In the genomic region with DNA sequence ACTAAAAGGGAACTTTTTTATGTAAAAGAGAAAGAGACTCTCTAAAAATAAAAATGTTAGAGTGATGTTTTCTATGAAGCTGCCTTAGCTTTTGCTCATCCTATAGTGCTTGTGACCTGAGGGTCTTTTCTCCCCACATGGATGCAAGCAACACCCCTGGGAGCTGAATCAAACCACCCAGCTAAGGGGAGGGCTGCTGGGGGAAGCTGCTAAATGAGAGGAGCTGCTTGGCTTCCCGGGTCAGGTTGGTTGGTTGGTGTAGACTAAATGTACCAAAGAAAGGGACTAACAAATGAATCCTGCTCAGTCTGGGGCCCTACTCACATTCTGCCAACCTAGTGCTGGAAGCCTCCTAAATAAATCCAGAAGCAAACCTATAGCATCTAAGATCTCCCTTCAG, we compare ENCODE assay signal across 2 cellular contexts.
TF ChIP-seq lines count a peak whose summit lies in the region.

No MANE protein-coding gene starts in this region.

TF ChIP-seq in IMR-90, 13 proteins besides CTCF, POLR2A, EP300 and RAD21:
- TF ChIP-seq BHLHE40 (IDR thresholded peaks at IDR 0.05; ENCODE audit: low read depth, low read length), result no peak
- TF ChIP-seq MAFK (IDR thresholded peaks at IDR 0.05; ENCODE audit: low read depth, low read length), result no peak
- no peak for TF ChIP-seq MAZ (IDR thresholded peaks at IDR 0.05; ENCODE audit: borderline replicate concordance, low read depth, low read length)
- no peak for TF ChIP-seq MXI1 (IDR thresholded peaks at IDR 0.05; ENCODE audit: borderline replicate concordance, low read depth, low read length)
- no peak for TF ChIP-seq CEBPB (IDR thresholded peaks at IDR 0.05; ENCODE audit: low read depth, low read length)
- TF ChIP-seq, protein P1, sequence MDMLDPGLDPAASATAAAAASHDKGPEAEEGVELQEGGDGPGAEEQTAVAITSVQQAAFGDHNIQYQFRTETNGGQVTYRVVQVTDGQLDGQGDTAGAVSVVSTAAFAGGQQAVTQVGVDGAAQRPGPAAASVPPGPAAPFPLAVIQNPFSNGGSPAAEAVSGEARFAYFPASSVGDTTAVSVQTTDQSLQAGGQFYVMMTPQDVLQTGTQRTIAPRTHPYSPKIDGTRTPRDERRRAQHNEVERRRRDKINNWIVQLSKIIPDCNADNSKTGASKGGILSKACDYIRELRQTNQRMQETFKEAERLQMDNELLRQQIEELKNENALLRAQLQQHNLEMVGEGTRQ (IDR thresholded peaks at IDR 0.05; ENCODE audit: low read depth, low read length), result no peak
- no peak for TF ChIP-seq RFX5 (IDR thresholded peaks at IDR 0.05; ENCODE audit: low read depth, low read length)
- TF ChIP-seq NFE2L2 (IDR thresholded peaks at IDR 0.05; ENCODE audit: low read depth, low read length), result no peak
TF ChIP-seq in IMR-90: peak in this region for 0.

TF ChIP-seq in HepG2, 621 proteins besides CTCF, POLR2A, EP300 and RAD21:
- no peak for TF ChIP-seq PRPF4 (IDR thresholded peaks at IDR 0.05; ENCODE audit: low read depth, low read length, poor library complexity, severe bottlenecking)
- TF ChIP-seq GATAD1 (CRISPR knock-in tag; IDR thresholded peaks at IDR 0.05), result no peak
- TF ChIP-seq SRSF1 (optimal IDR thresholded peaks at IDR 0.05; ENCODE audit: low read depth, low read length), result no peak
- TF ChIP-seq, protein P2, sequence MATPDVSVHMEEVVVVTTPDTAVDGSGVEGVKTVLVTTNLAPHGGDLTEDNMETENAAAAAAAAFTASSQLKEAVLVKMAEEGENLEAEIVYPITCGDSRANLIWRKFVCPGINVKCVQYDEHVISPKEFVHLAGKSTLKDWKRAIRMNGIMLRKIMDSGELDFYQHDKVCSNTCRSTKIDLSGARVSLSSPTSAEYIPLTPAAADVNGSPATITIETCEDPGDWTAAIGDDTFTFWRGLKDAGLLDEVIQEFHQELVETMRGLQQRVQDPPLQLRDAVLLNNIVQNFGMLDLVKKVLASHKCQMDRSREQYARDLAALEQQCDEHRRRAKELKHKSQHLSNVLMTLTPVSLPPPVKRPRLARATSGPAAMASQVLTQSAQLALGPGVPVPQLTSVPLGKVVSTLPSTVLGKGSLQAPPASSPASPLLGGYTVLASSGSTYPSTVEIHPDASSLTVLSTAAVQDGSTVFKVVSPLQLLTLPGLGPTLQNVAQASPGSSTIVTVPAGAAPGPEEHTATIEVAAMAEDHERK (CRISPR knock-in tag; IDR thresholded peaks at IDR 0.05; ENCODE audit: low read depth), result no peak
- TF ChIP-seq, protein P3, sequence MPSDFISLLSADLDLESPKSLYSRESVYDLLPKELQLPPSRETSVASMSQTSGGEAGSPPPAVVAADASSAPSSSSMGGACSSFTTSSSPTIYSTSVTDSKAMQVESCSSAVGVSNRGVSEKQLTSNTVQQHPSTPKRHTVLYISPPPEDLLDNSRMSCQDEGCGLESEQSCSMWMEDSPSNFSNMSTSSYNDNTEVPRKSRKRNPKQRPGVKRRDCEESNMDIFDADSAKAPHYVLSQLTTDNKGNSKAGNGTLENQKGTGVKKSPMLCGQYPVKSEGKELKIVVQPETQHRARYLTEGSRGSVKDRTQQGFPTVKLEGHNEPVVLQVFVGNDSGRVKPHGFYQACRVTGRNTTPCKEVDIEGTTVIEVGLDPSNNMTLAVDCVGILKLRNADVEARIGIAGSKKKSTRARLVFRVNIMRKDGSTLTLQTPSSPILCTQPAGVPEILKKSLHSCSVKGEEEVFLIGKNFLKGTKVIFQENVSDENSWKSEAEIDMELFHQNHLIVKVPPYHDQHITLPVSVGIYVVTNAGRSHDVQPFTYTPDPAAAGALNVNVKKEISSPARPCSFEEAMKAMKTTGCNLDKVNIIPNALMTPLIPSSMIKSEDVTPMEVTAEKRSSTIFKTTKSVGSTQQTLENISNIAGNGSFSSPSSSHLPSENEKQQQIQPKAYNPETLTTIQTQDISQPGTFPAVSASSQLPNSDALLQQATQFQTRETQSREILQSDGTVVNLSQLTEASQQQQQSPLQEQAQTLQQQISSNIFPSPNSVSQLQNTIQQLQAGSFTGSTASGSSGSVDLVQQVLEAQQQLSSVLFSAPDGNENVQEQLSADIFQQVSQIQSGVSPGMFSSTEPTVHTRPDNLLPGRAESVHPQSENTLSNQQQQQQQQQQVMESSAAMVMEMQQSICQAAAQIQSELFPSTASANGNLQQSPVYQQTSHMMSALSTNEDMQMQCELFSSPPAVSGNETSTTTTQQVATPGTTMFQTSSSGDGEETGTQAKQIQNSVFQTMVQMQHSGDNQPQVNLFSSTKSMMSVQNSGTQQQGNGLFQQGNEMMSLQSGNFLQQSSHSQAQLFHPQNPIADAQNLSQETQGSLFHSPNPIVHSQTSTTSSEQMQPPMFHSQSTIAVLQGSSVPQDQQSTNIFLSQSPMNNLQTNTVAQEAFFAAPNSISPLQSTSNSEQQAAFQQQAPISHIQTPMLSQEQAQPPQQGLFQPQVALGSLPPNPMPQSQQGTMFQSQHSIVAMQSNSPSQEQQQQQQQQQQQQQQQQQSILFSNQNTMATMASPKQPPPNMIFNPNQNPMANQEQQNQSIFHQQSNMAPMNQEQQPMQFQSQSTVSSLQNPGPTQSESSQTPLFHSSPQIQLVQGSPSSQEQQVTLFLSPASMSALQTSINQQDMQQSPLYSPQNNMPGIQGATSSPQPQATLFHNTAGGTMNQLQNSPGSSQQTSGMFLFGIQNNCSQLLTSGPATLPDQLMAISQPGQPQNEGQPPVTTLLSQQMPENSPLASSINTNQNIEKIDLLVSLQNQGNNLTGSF (CRISPR knock-in tag; IDR thresholded peaks at IDR 0.05), result no peak
- no peak for TF ChIP-seq MAZ (IDR thresholded peaks at IDR 0.05; ENCODE audit: borderline replicate concordance, low read depth, low read length)
- TF ChIP-seq MAZ (CRISPR knock-in tag; IDR thresholded peaks at IDR 0.05; ENCODE audit: low read depth), result no peak
- no peak for TF ChIP-seq ZNF501 (CRISPR knock-in tag; IDR thresholded peaks at IDR 0.05)
- no peak for TF ChIP-seq ZFP90 (CRISPR knock-in tag; IDR thresholded peaks at IDR 0.05; ENCODE audit: borderline replicate concordance)
- TF ChIP-seq GTF2F1 (IDR thresholded peaks at IDR 0.05; ENCODE audit: low read length), result no peak
- no peak for TF ChIP-seq PAF1 (CRISPR knock-in tag; IDR thresholded peaks at IDR 0.05)
- TF ChIP-seq TCF7L2 (IDR thresholded peaks at IDR 0.05; ENCODE audit: low read depth, low read length), result no peak
- TF ChIP-seq, protein P4, sequence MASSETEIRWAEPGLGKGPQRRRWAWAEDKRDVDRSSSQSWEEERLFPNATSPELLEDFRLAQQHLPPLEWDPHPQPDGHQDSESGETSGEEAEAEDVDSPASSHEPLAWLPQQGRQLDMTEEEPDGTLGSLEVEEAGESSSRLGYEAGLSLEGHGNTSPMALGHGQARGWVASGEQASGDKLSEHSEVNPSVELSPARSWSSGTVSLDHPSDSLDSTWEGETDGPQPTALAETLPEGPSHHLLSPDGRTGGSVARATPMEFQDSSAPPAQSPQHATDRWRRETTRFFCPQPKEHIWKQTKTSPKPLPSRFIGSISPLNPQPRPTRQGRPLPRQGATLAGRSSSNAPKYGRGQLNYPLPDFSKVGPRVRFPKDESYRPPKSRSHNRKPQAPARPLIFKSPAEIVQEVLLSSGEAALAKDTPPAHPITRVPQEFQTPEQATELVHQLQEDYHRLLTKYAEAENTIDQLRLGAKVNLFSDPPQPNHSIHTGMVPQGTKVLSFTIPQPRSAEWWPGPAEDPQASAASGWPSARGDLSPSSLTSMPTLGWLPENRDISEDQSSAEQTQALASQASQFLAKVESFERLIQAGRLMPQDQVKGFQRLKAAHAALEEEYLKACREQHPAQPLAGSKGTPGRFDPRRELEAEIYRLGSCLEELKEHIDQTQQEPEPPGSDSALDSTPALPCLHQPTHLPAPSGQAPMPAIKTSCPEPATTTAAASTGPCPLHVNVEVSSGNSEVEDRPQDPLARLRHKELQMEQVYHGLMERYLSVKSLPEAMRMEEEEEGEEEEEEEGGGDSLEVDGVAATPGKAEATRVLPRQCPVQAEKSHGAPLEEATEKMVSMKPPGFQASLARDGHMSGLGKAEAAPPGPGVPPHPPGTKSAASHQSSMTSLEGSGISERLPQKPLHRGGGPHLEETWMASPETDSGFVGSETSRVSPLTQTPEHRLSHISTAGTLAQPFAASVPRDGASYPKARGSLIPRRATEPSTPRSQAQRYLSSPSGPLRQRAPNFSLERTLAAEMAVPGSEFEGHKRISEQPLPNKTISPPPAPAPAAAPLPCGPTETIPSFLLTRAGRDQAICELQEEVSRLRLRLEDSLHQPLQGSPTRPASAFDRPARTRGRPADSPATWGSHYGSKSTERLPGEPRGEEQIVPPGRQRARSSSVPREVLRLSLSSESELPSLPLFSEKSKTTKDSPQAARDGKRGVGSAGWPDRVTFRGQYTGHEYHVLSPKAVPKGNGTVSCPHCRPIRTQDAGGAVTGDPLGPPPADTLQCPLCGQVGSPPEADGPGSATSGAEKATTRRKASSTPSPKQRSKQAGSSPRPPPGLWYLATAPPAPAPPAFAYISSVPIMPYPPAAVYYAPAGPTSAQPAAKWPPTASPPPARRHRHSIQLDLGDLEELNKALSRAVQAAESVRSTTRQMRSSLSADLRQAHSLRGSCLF (CRISPR knock-in tag; IDR thresholded peaks at IDR 0.05; ENCODE audit: borderline replicate concordance), result no peak
- no peak for TF ChIP-seq LCORL (IDR thresholded peaks at IDR 0.05)
- no peak for TF ChIP-seq LCORL (CRISPR knock-in tag; IDR thresholded peaks at IDR 0.05)
- TF ChIP-seq CREB1 (IDR thresholded peaks at IDR 0.05), result no peak
- TF ChIP-seq CREB1 (CRISPR knock-in tag; IDR thresholded peaks at IDR 0.05), result no peak
- TF ChIP-seq ZNF235 (CRISPR knock-in tag; IDR thresholded peaks at IDR 0.05; ENCODE audit: borderline replicate concordance), result no peak
- no peak for TF ChIP-seq SMYD3 (CRISPR knock-in tag; IDR thresholded peaks at IDR 0.05)
TF ChIP-seq in HepG2: peak in this region for 0.
